Comparison of ENCODE assay signal across 14 cellular contexts in the genomic region with DNA sequence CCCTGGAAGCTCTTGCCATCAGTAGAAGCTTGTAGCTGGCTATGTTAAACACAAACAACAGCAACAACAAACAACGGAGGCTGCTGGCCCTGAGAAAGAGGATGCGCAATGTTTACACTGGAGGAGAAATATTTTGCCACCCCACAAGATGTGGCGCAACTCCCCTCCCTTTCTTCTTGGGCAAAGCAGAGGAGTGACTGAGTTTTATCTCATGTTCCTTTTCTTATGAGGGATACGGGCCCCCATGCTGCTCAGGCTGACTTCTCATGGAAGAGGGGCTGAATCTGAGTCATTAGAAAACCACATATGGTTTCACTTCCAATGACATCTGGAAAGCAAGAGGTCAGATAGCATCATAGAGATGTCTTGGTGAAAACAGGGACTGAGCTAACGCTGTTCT.
DNase-seq lines count a peak whose midpoint lies in the region; ATAC-seq and TF ChIP-seq lines count a peak whose summit lies in the region.
"Had no signal": no experiment of that assay in that cellular context is flagged by ENCODE, and none has a peak within 500 bp of the region (broad histone marks: within the 10 kb centered on the region; RNA-seq: fewer than 3 reads in every experiment).

No MANE protein-coding gene starts in this region.

- peaks cover 2% of the 10 kb centered on the region for H3K27me3 ChIP-seq in mammary epithelial cell (ENCODE audit: insufficient read depth, low read length)
- no peaks in the 10 kb centered on the region for H3K27me3 ChIP-seq in vagina
- H3K27me3 ChIP-seq in esophagus squamous epithelium = peaks cover 0 to 14% (median 0%) of the 10 kb centered on the region in 4 donors

- DNase-seq in MCF 10A (ENCODE audit: unreplicated experiment) (peak; percentile 21), mammary epithelial cell (no peak), iris pigment epithelial cell (ENCODE audit: low read depth) (peak; percentile 23), vagina (ENCODE audit: extremely low spot score in 2 of 2) (no peak), esophagus squamous epithelium (lab: John Stamatoyannopoulos, UW) (no peak), RWPE1 (ENCODE audit: low spot score) (no peak)
- no peak for DNase-seq in activated T-helper 1 cell treated with anti-CD3 and anti-CD28 coated beads, Interleukin-12 subunit alpha, Interleukin-12 subunit beta, Interleukin-2, Interleukin-4 antibody, amounts not matched to agents 30 ng/mL and 10 ng/mL and 1 ng/mL, durations not matched to agents 14 hours and 24 hours and 36 hours (ENCODE audit: low spot score)
- DNase-seq: activated CD8-positive, alpha-beta memory T cell treated with anti-CD3 and anti-CD28 coated beads, Interleukin-2, amount 50 U/mL, for 48 hours; erythroblast; kidney; NCI-H1436; nucleus accumbens had no signal

- CTCF ChIA-PET in MCF 10A (lab: Yijun Ruan, JAX) = no interaction called here
- CTCF ChIA-PET in mammary epithelial cell (lab: Charles Lee; ENCODE audit: low non-redundant PET) = no interaction called here
- CTCF ChIA-PET in RWPE1 (lab: Yijun Ruan, JAX) = no interaction called here

- BruUV-seq in MCF 10A (replicated peaks; lab: Mats Ljungman, UMichigan) = no TSS peak
- BruUV-seq in mammary epithelial cell (replicated peaks; lab: Mats Ljungman, UMichigan) = no TSS peak

- H3K9me3 ChIP-seq in mammary epithelial cell (replicated peaks; ENCODE audit: insufficient read depth, low read length) = no peaks in the 10 kb centered on the region
- H3K9me3 ChIP-seq in vagina = no peaks in the 10 kb centered on the region
- H3K9me3 ChIP-seq in esophagus squamous epithelium = no peaks in the 10 kb centered on the region

- no peak overlapping the region for H3K9ac ChIP-seq in mammary epithelial cell (ENCODE audit: insufficient read depth, low read length)

- no peak overlapping the region for H3K27ac ChIP-seq in mammary epithelial cell (ENCODE audit: insufficient read depth, low read depth, low read length)
- peak overlapping the region; percentile 69 for H3K27ac ChIP-seq in vagina
- H3K27ac ChIP-seq in esophagus squamous epithelium = peak overlapping the region in 2 of 4 donors; percentile 16 to 25
- H3K27ac ChIP-seq in RWPE1 = no peak overlapping the region

- TF ChIP-seq CTCF in MCF 10A (IDR thresholded peaks at IDR 0.05; ENCODE audit: unreplicated experiment) (no peak), mammary epithelial cell (conservative IDR thresholded peaks at IDR 0.05 in 1 of 2, IDR thresholded peaks at IDR 0.05 in 1 of 2; ENCODE audit: extremely low read depth in 1 of 2, insufficient read depth in 1 of 2, low read depth in 1 of 2, low read length in 2 of 2) (no peak), vagina (IDR thresholded peaks at IDR 0.05) (no peak), esophagus squamous epithelium (IDR thresholded peaks at IDR 0.05) (no peak), RWPE1 (conservative IDR thresholded peaks at IDR 0.05; ENCODE audit: low read depth) (no peak)

- no peak overlapping the region for H3K4me3 Mint-ChIP-seq in MCF 10A (ENCODE audit: unreplicated experiment)
- H3K4me3 Mint-ChIP-seq in activated T-helper 1 cell treated with anti-CD3 and anti-CD28 coated beads, Interleukin-12 subunit alpha, Interleukin-12 subunit beta, Interleukin-2, Interleukin-4 antibody, amounts not matched to agents 30 ng/mL and 10 ng/mL and 1 ng/mL, durations not matched to agents 14 hours and 24 hours and 36 hours = no peak overlapping the region
- H3K4me3 Mint-ChIP-seq: stimulated activated naive CD8-positive, alpha-beta T cell treated with anti-CD3 and anti-CD28 coated beads, Interleukin-15, Interleukin-2, amounts not matched to agents 100 ng/mL and 50 ng/mL, for 24 hours had no signal

- H4K20me1 ChIP-seq in mammary epithelial cell (ENCODE audit: insufficient read depth, low read length) = no peaks in the 10 kb centered on the region

- POLR2A ChIA-PET in MCF 10A (lab: Yijun Ruan, JAX) (interaction anchor here (0.5 kb wide), 1 partner anchor 16 kb away, joined by 3 read pairs; no protein-coding TSS in a partner anchor), RWPE1 (lab: Yijun Ruan, JAX; ENCODE audit: low non-redundant PET) (no interaction called here)

- dilution Hi-C loops in mammary epithelial cell (cut with HindIII; ENCODE audit: low sequenced_read_pairs) = no loop called here

- H3K4me3 ChIP-seq in mammary epithelial cell (replicated peaks in 1 of 3; ENCODE audit: insufficient read depth in 1 of 3, low read depth in 2 of 3, low read length in 3 of 3) (no peak overlapping the region), vagina (no peak overlapping the region), esophagus squamous epithelium (no peak overlapping the region)

- intact Hi-C loops in MCF 10A (cut with micrococcal nuclease) (no loop called here), mammary epithelial cell (cut with micrococcal nuclease) (no loop called here), vagina (cut with DNase I) (no loop called here), esophagus squamous epithelium (cut with DNase I) (no loop called here)
- intact Hi-C loops in activated T-helper 1 cell treated with anti-CD3 and anti-CD28 coated beads, Interleukin-12 subunit alpha, Interleukin-12 subunit beta, Interleukin-2, Interleukin-4 antibody, amounts not matched to agents 30 ng/mL and 10 ng/mL and 1 ng/mL, durations not matched to agents 14 hours and 24 hours and 36 hours (cut with micrococcal nuclease) = no loop called here

- TF ChIP-seq POLR2A in vagina (IDR thresholded peaks at IDR 0.05) (no peak), esophagus squamous epithelium (IDR thresholded peaks at IDR 0.05) (no peak)

- H3K79me2 ChIP-seq in mammary epithelial cell (ENCODE audit: insufficient read depth, low read length) = no peaks in the 10 kb centered on the region

- no peak for ATAC-seq in HG03097 (IDR thresholded peaks at IDR 0.05; ENCODE audit: low FRiP score, unreplicated experiment)

- H3K4me1 ChIP-seq in mammary epithelial cell (ENCODE audit: insufficient read depth, low read length) (no peaks in the 10 kb centered on the region), vagina (no peaks in the 10 kb centered on the region), esophagus squamous epithelium (no peaks in the 10 kb centered on the region)

- peaks cover 100% of the 10 kb centered on the region for H3K27me3 Mint-ChIP-seq in MCF 10A (ENCODE audit: insufficient read depth, unreplicated experiment)
- peaks cover 16% of the 10 kb centered on the region for H3K27me3 Mint-ChIP-seq in activated T-helper 1 cell treated with anti-CD3 and anti-CD28 coated beads, Interleukin-12 subunit alpha, Interleukin-12 subunit beta, Interleukin-2, Interleukin-4 antibody, amounts not matched to agents 30 ng/mL and 10 ng/mL and 1 ng/mL, durations not matched to agents 14 hours and 24 hours and 36 hours (ENCODE audit: insufficient read depth)

- no peaks in the 10 kb centered on the region for H3K9me3 Mint-ChIP-seq in MCF 10A (ENCODE audit: unreplicated experiment)
- H3K9me3 Mint-ChIP-seq in activated T-helper 1 cell treated with anti-CD3 and anti-CD28 coated beads, Interleukin-12 subunit alpha, Interleukin-12 subunit beta, Interleukin-2, Interleukin-4 antibody, amounts not matched to agents 30 ng/mL and 10 ng/mL and 1 ng/mL, durations not matched to agents 14 hours and 24 hours and 36 hours = no peaks in the 10 kb centered on the region
- H3K9me3 Mint-ChIP-seq: stimulated activated naive CD8-positive, alpha-beta T cell treated with anti-CD3 and anti-CD28 coated beads, Interleukin-15, Interleukin-2, amounts not matched to agents 100 ng/mL and 50 ng/mL, for 24 hours had no signal

- in situ Hi-C loops in mammary epithelial cell (cut with MboI; ENCODE audit: low sequenced_read_pairs in 2 of 2) = no loop called here

- no peak overlapping the region for H3K27ac Mint-ChIP-seq in MCF 10A (ENCODE audit: low read depth, unreplicated experiment)
- peak overlapping the region; percentile 13 for H3K27ac Mint-ChIP-seq in activated T-helper 1 cell treated with anti-CD3 and anti-CD28 coated beads, Interleukin-12 subunit alpha, Interleukin-12 subunit beta, Interleukin-2, Interleukin-4 antibody, amounts not matched to agents 30 ng/mL and 10 ng/mL and 1 ng/mL, durations not matched to agents 14 hours and 24 hours and 36 hours
- H3K27ac Mint-ChIP-seq: stimulated activated naive CD8-positive, alpha-beta T cell treated with anti-CD3 and anti-CD28 coated beads, Interleukin-15, Interleukin-2, amounts not matched to agents 100 ng/mL and 50 ng/mL, for 24 hours had no signal

- H3K4me2 ChIP-seq in mammary epithelial cell (ENCODE audit: insufficient read depth, low read depth, low read length) = no peak overlapping the region

- H2AFZ ChIP-seq in mammary epithelial cell (ENCODE audit: low read depth, low read length) = no peak overlapping the region

- H3K36me3 Mint-ChIP-seq in MCF 10A (ENCODE audit: insufficient read depth, unreplicated experiment) = no peaks in the 10 kb centered on the region
- no peaks in the 10 kb centered on the region for H3K36me3 Mint-ChIP-seq in activated T-helper 1 cell treated with anti-CD3 and anti-CD28 coated beads, Interleukin-12 subunit alpha, Interleukin-12 subunit beta, Interleukin-2, Interleukin-4 antibody, amounts not matched to agents 30 ng/mL and 10 ng/mL and 1 ng/mL, durations not matched to agents 14 hours and 24 hours and 36 hours (ENCODE audit: low read depth)

- no peaks in the 10 kb centered on the region for H3K4me1 Mint-ChIP-seq in MCF 10A (ENCODE audit: insufficient read depth, unreplicated experiment)
- H3K4me1 Mint-ChIP-seq in activated T-helper 1 cell treated with anti-CD3 and anti-CD28 coated beads, Interleukin-12 subunit alpha, Interleukin-12 subunit beta, Interleukin-2, Interleukin-4 antibody, amounts not matched to agents 30 ng/mL and 10 ng/mL and 1 ng/mL, durations not matched to agents 14 hours and 24 hours and 36 hours (ENCODE audit: low read depth) = no peaks in the 10 kb centered on the region

- no peaks in the 10 kb centered on the region for H3K36me3 ChIP-seq in mammary epithelial cell (ENCODE audit: insufficient read depth, low read length)
- H3K36me3 ChIP-seq in vagina = no peaks in the 10 kb centered on the region
- no peaks in the 10 kb centered on the region for H3K36me3 ChIP-seq in esophagus squamous epithelium

- 74% methylated on average over 5 of the region's 5 CpGs for WGBS in mammary epithelial cell (ENCODE audit: low coverage, missing lambda C conversion rate)
- 57 to 70% methylated on average over 5 of the region's 5 CpGs for WGBS in esophagus squamous epithelium, 2 donors

Comparison
In these comparisons a context has a peak if more than half of its experiments do, and no peak if none do; other contexts are left out.
1. DNase-seq: peak in MCF 10A (single experiment) and iris pigment epithelial cell (single experiment); none in mammary epithelial cell (single experiment), activated T-helper 1 cell treated with anti-CD3 and anti-CD28 coated beads, Interleukin-12 subunit alpha, Interleukin-12 subunit beta, Interleukin-2, Interleukin-4 antibody, amounts not matched to agents 30 ng/mL and 10 ng/mL and 1 ng/mL, durations not matched to agents 14 hours and 24 hours and 36 hours (single experiment), vagina (0 of 2), esophagus squamous epithelium (single experiment) and RWPE1 (single experiment).